18 cellular contexts compared by ENCODE assay signal in the genomic region with DNA sequence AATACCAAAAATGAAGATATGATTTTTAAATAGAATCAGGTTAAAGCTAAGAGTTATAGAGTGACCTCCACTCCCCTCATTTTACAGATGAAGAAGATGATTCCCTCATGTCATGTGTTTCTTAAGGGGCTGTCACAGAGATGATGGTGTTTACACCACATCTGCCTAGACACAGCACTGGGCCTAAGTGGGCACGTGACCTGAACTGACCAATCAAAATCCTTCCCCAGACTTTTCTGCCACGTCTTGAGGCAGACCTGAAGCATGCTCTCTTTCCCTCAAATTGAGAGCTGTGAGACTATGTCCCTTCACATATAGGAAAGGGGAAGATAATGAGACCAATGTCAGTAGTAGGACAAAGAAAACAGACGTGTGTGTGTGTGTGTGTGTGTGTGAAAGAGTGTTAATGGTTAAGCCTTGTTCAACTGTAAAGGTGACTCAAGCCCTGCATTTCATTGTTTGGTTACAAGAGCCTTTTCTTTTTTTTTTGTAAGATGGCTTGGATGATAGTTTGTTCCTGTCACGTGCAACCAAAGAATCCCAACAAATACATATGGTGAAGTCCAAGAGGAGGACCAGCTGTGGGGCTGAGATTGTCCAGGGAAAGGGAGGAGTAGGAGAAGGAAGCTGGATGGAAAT.
DNase-seq lines count a peak whose midpoint lies in the region; ATAC-seq and TF ChIP-seq lines count a peak whose summit lies in the region.
"Had no signal": no experiment of that assay in that cellular context is flagged by ENCODE, and none has a peak within 500 bp of the region (broad histone marks: within the 10 kb centered on the region; RNA-seq: fewer than 3 reads in every experiment).

No MANE protein-coding gene starts in this region.

- peaks cover 30% of the 10 kb centered on the region for H3K4me1 Mint-ChIP-seq in CD8-positive, alpha-beta T cell (ENCODE audit: low read depth)
- H3K4me1 Mint-ChIP-seq in activated T-helper 17 cell treated with anti-CD3 and anti-CD28 coated beads, Interleukin-2, amount 50 U/mL, for 72 hours: peaks cover 12% of the 10 kb centered on the region
- H3K4me1 Mint-ChIP-seq in immature natural killer cell: peaks cover 50 to 64% of the 10 kb centered on the region in 2 donors

- TF ChIP-seq CTCF in CD8-positive, alpha-beta T cell (IDR thresholded peaks at IDR 0.05): no peak
- no peak for TF ChIP-seq CTCF in GM12865 (IDR thresholded peaks at IDR 0.05; ENCODE audit: insufficient read depth, low read depth, low read length, missing control alignments)

- CTCF ChIA-PET in CD8-positive, alpha-beta T cell (lab: Charles Lee): interaction anchor here (0.6 kb wide), 1 partner anchor 197 kb away, joined by 3 read pairs; no protein-coding TSS in a partner anchor

- no peak overlapping the region for H3K4me3 Mint-ChIP-seq in CD8-positive, alpha-beta T cell
- no peak overlapping the region for H3K4me3 Mint-ChIP-seq in activated T-helper 17 cell treated with anti-CD3 and anti-CD28 coated beads, Interleukin-2, amount 50 U/mL, for 72 hours
- no peak overlapping the region for H3K4me3 Mint-ChIP-seq in immature natural killer cell
- H3K4me3 Mint-ChIP-seq: H9 had no signal

- no peaks in the 10 kb centered on the region for H3K27me3 ChIP-seq in CD8-positive, alpha-beta T cell (ENCODE audit: insufficient read depth, low read length)
- H3K27me3 ChIP-seq: BLaER1 had no signal

- ATAC-seq in CD8-positive, alpha-beta T cell: no peak
- ATAC-seq in activated T-helper 17 cell treated with anti-CD3 and anti-CD28 coated beads, Interleukin-2, amount 50 U/mL, for 72 hours (replicated peaks): no peak
- ATAC-seq in GM19463 (IDR thresholded peaks at IDR 0.05; ENCODE audit: unreplicated experiment): no peak

- no peaks in the 10 kb centered on the region for H3K4me1 ChIP-seq in CD8-positive, alpha-beta T cell (ENCODE audit: insufficient read depth, low read length)
- H3K4me1 ChIP-seq: BLaER1 had no signal

- peak overlapping the region; percentile 38 for H3K27ac Mint-ChIP-seq in CD8-positive, alpha-beta T cell
- peak overlapping the region; percentile 18 for H3K27ac Mint-ChIP-seq in activated T-helper 17 cell treated with anti-CD3 and anti-CD28 coated beads, Interleukin-2, amount 50 U/mL, for 72 hours
- peak overlapping the region in 5 of 6 donors; percentile 12 to 79 (median 57) for H3K27ac Mint-ChIP-seq in immature natural killer cell

- peaks cover 55% of the 10 kb centered on the region for H3K36me3 Mint-ChIP-seq in CD8-positive, alpha-beta T cell
- H3K36me3 Mint-ChIP-seq in activated T-helper 17 cell treated with anti-CD3 and anti-CD28 coated beads, Interleukin-2, amount 50 U/mL, for 72 hours (ENCODE audit: low read depth): peaks cover 29% of the 10 kb centered on the region
- H3K36me3 Mint-ChIP-seq in immature natural killer cell: peaks cover 7 to 41% (median 27%) of the 10 kb centered on the region in 3 donors

- H3K36me3 ChIP-seq in CD8-positive, alpha-beta T cell (ENCODE audit: insufficient read depth, low read length): peaks cover 4% of the 10 kb centered on the region

- no peak overlapping the region for H3K4me3 ChIP-seq in CD8-positive, alpha-beta T cell (ENCODE audit: low read depth, low read length)
- H3K4me3 ChIP-seq in GM12865 (ENCODE audit: low read depth, low read length): no peak overlapping the region
- H3K4me3 ChIP-seq: BLaER1 had no signal

- no peaks in the 10 kb centered on the region for H3K9me3 Mint-ChIP-seq in CD8-positive, alpha-beta T cell
- H3K9me3 Mint-ChIP-seq in activated T-helper 17 cell treated with anti-CD3 and anti-CD28 coated beads, Interleukin-2, amount 50 U/mL, for 72 hours: no peaks in the 10 kb centered on the region
- peaks cover 0 to 5% (median 0%) of the 10 kb centered on the region in 6 donors for H3K9me3 Mint-ChIP-seq in immature natural killer cell
- H3K9me3 Mint-ChIP-seq: H9 had no signal

- no peak overlapping the region for H3K27ac ChIP-seq in CD8-positive, alpha-beta T cell (ENCODE audit: low read depth, low read length)
- H3K27ac ChIP-seq: BLaER1 had no signal

- intact Hi-C loops in CD8-positive, alpha-beta T cell (cut with DNase I, micrococcal nuclease): no loop called here

- POLR2A ChIA-PET in CD8-positive, alpha-beta T cell (lab: Charles Lee): no interaction called here

- no peak for DNase-seq in CD8-positive, alpha-beta T cell
- DNase-seq in GM12865 (ENCODE audit: low read depth) (peak; percentile 13), immature natural killer cell (no peak), NCI-H82 treated with DMSO at 0.1 percent for 48 hours (lab: John Stamatoyannopoulos, UW; ENCODE audit: unreplicated experiment) (no peak), D341Med (ENCODE audit: low spot score) (no peak), amygdala (lab: John Stamatoyannopoulos, UW) (no peak)
- DNase-seq: Calu3, DND-41, GDM1, H9, MV-4-11, NCI-H1436 treated with DMSO at 0.1 percent for 48 hours, NCI-H2081 treated with DMSO at 0.1 percent for 48 hours, NCI-H2227 treated with DMSO at 0.1 percent for 48 hours, NCI-H526 had no signal

- no peaks in the 10 kb centered on the region for H3K27me3 Mint-ChIP-seq in CD8-positive, alpha-beta T cell (ENCODE audit: low read depth)
- H3K27me3 Mint-ChIP-seq in activated T-helper 17 cell treated with anti-CD3 and anti-CD28 coated beads, Interleukin-2, amount 50 U/mL, for 72 hours: no peaks in the 10 kb centered on the region
- peaks cover 2 to 8% (median 4%) of the 10 kb centered on the region in 3 donors for H3K27me3 Mint-ChIP-seq in immature natural killer cell (ENCODE audit: low read depth in 3 of 3)

- H3K9me3 ChIP-seq in CD8-positive, alpha-beta T cell (ENCODE audit: low read length): no peaks in the 10 kb centered on the region
- H3K9me3 ChIP-seq: BLaER1 had no signal
